18 cellular contexts compared by ENCODE assay signal in the genomic region with DNA sequence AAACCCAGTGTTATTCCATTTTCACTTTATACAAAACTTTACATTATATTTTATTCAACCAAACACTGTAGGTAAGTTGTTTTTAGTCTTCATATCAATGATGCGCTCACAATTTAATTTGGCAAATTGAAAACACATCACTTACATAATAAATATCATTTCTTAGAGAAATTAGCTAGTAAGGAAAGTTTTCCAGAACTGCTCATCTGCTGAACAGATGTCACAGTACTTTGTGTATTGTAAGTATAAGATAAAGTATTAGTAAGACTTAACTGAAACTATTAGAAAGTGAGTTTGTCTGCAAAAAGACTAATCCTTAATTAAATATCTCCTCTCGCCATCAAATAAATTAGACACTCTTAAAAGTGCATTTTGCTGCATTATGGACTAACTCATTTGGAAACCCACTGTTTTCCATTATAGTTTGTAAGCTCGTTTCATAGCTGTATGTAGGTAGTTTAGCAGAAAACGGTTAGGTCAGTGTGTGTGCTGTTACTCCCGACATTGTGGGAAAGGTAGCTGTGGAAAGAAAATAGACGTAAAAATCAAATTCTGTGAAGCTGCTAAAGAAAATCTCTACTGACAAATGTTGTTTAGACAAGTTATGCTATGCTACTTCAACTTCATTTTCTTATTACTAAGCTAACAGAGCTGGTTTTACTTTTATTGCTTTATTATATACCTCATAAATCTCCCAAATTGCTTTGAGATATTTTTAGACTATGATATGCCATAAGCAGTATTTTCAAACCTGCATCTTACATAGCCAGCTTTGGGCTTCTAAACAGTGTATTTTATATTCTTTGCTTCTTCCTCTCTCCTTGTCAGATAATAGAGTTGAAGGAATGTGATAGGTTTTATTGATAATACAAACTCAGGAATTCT.
"Had no signal": no experiment of that assay in that cellular context is flagged by ENCODE, and none has a peak within 500 bp of the region (broad histone marks: within the 10 kb centered on the region; RNA-seq: fewer than 3 reads in every experiment).

No MANE protein-coding gene starts in this region.

- H3K4me3 ChIP-seq: dorsolateral prefrontal cortex, left ventricle myocardium inferior, right lobe of liver, stomach, testis, upper lobe of right lung had no signal

- H3K27me3 ChIP-seq: dorsolateral prefrontal cortex, right lobe of liver, stomach, testis, upper lobe of right lung had no signal

- H3K36me3 ChIP-seq: left ventricle myocardium inferior, right lobe of liver had no signal

- DNase-seq: activated CD4-positive, alpha-beta T cell treated with anti-CD3 and anti-CD28 coated beads for 1 hour; activated CD4-positive, alpha-beta T cell treated with anti-CD3 and anti-CD28 coated beads, Interleukin-2, amount 50 U/mL, for 48 hours; activated CD8-positive, alpha-beta memory T cell treated with anti-CD3 and anti-CD28 coated beads, Interleukin-2, amount 10 ng/mL, durations not matched to agents 7 days and 5 days; activated naive CD4-positive, alpha-beta T cell treated with anti-CD3 and anti-CD28 coated beads for 36 hours; activated naive CD8-positive, alpha-beta T cell treated with anti-CD3 and anti-CD28 coated beads, Interleukin-2, amount 50 U/mL, for 24 hours; activated T-cell treated with anti-CD3 and anti-CD28 coated beads, Interleukin-2, amount 50 U/mL, for 1 hour; dorsolateral prefrontal cortex; endodermal cell; islet precursor cell; left ventricle myocardium inferior; right lobe of liver; stimulated activated CD4-positive, alpha-beta T cell treated with anti-CD3 and anti-CD28 coated beads, Interleukin-2, amount 100 ng/mL, for 24 hours; stomach; T-cell; T-helper 9 cell; testis; upper lobe of right lung had no signal

- H3K4me1 ChIP-seq: left ventricle myocardium inferior, right lobe of liver, testis, upper lobe of right lung had no signal

- ATAC-seq: activated CD8-positive, alpha-beta memory T cell treated with anti-CD3 and anti-CD28 coated beads, Interleukin-2, amount 10 ng/mL, durations not matched to agents 7 days and 5 days; activated naive CD8-positive, alpha-beta T cell treated with anti-CD3 and anti-CD28 coated beads, Interleukin-2, amount 50 U/mL, for 24 hours; right lobe of liver; T-cell; upper lobe of right lung had no signal

- H3K9me3 ChIP-seq: left ventricle myocardium inferior, right lobe of liver, stomach, testis, upper lobe of right lung had no signal

- FAIRE-seq: astrocyte had no signal

- H3K27ac ChIP-seq: dorsolateral prefrontal cortex, left ventricle myocardium inferior, right lobe of liver, stomach, testis, upper lobe of right lung had no signal
